11 cellular contexts compared by ENCODE assay signal in genomic region chr19:2047076-2047448, GRCh38.
A peak's percentile ranks its signal among the peaks of the same experiment; 100 is the strongest.
DNase-seq lines count a peak whose midpoint lies in the region; ATAC-seq, FAIRE-seq and TF ChIP-seq lines count a peak whose summit lies in the region.
"Had no signal": no experiment of that assay in that cellular context is flagged by ENCODE, and none has a peak within 500 bp of the region (broad histone marks: within the 10 kb centered on the region; RNA-seq: fewer than 3 reads in every experiment).

No MANE protein-coding gene starts in this region.

- H3K9me3 Mint-ChIP-seq in stimulated activated effector memory CD8-positive, alpha-beta T cell treated with anti-CD3 and anti-CD28 coated beads, Interleukin-12 subunit alpha, Interleukin-12 subunit beta, amount 100 ng/mL, for 72 hours, result no peaks in the 10 kb centered on the region

- no peak for FAIRE-seq in HTR-8/SVneo (lab: Jason Lieb, UNC)

- H3K27ac Mint-ChIP-seq in stimulated activated effector memory CD8-positive, alpha-beta T cell treated with anti-CD3 and anti-CD28 coated beads, Interleukin-12 subunit alpha, Interleukin-12 subunit beta, amount 100 ng/mL, for 72 hours, result peak overlapping the region; percentile 83

- peaks cover 69% of the 10 kb centered on the region for H3K4me1 Mint-ChIP-seq in stimulated activated effector memory CD8-positive, alpha-beta T cell treated with anti-CD3 and anti-CD28 coated beads, Interleukin-12 subunit alpha, Interleukin-12 subunit beta, amount 100 ng/mL, for 72 hours

- H3K27ac ChIP-seq in VCaP, result peak overlapping the region; percentile 91; the same call in 1 of the 2 replicates

- peak overlapping the region; percentile 97; the same call in 1 of the 2 replicates for H3K4me3 ChIP-seq in GM12864 (ENCODE audit: low read depth, low read length)
- peak overlapping the region; percentile 5 for H3K4me3 ChIP-seq in fibroblast of pulmonary artery (replicated peaks; ENCODE audit: low read depth, low read length)

- H3K36me3 Mint-ChIP-seq in stimulated activated effector memory CD8-positive, alpha-beta T cell treated with anti-CD3 and anti-CD28 coated beads, Interleukin-12 subunit alpha, Interleukin-12 subunit beta, amount 100 ng/mL, for 72 hours, result peaks cover 96% of the 10 kb centered on the region

- H3K4me3 Mint-ChIP-seq in stimulated activated effector memory CD8-positive, alpha-beta T cell treated with anti-CD3 and anti-CD28 coated beads, Interleukin-12 subunit alpha, Interleukin-12 subunit beta, amount 100 ng/mL, for 72 hours, result peak overlapping the region; percentile 78

- TF ChIP-seq CTCF in GM12864 (IDR thresholded peaks at IDR 0.05; ENCODE audit: low read depth, low read length, missing control alignments), result peak; percentile 29
- no peak for TF ChIP-seq CTCF in VCaP (conservative IDR thresholded peaks at IDR 0.05)
- no peak for TF ChIP-seq CTCF in fibroblast of pulmonary artery (IDR thresholded peaks at IDR 0.05; ENCODE audit: low read length, missing control alignments)

- no peak for ATAC-seq in stimulated activated effector memory CD8-positive, alpha-beta T cell treated with anti-CD3 and anti-CD28 coated beads, Interleukin-12 subunit alpha, Interleukin-12 subunit beta, amount 100 ng/mL, for 72 hours
- ATAC-seq in HG03196 (IDR thresholded peaks at IDR 0.05; ENCODE audit: unreplicated experiment), result no peak

- DNase-seq in GM12864 (ENCODE audit: low read depth) (no peak), fibroblast of pulmonary artery (ENCODE audit: low read depth) (no peak), HTR-8/SVneo (ENCODE audit: insufficient read length, low spot score) (no peak), NCI-H128 (lab: John Stamatoyannopoulos, UW; ENCODE audit: unreplicated experiment) (no peak), NCI-H1694 (lab: John Stamatoyannopoulos, UW) (no peak)
- DNase-seq in stimulated activated effector memory CD8-positive, alpha-beta T cell treated with anti-CD3 and anti-CD28 coated beads, Interleukin-12 subunit alpha, Interleukin-12 subunit beta, amount 100 ng/mL, for 72 hours (ENCODE audit: low spot score in 2 of 2), result no peak
- DNase-seq: DMS153; NCI-H2081; stimulated activated CD4-positive, alpha-beta T cell treated with anti-CD3 and anti-CD28 coated beads, Interleukin-2, amount 100 ng/mL, for 48 hours had no signal
